ENCODE assay signal across 1 cellular context in the genomic region with DNA sequence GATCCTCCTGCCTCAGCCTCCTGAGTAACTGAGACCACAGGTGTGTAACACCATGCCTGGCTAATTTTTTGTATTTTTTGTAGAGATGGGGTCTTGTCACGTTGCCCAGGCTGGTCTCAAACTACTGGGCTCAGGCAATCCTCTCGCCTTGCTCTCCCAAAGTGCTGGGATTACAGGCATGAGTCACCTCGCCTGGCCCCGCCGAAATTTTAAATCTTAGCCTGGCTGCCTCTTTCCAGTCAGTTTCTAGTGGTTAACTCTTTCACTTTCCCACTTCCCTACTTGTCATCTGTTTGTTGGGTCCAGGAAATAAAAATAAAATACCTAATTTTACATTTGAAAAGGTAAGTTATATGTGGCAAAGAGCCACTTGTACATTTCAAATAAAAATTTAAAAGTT.
TF ChIP-seq lines count a peak whose summit lies in the region.

No MANE protein-coding gene starts in this region.

TF ChIP-seq in K562, 482 proteins besides CTCF, POLR2A, EP300 and RAD21:
- TF ChIP-seq KAT2B (IDR thresholded peaks at IDR 0.05; ENCODE audit: low read depth, low read length): no peak
- TF ChIP-seq, protein P1, sequence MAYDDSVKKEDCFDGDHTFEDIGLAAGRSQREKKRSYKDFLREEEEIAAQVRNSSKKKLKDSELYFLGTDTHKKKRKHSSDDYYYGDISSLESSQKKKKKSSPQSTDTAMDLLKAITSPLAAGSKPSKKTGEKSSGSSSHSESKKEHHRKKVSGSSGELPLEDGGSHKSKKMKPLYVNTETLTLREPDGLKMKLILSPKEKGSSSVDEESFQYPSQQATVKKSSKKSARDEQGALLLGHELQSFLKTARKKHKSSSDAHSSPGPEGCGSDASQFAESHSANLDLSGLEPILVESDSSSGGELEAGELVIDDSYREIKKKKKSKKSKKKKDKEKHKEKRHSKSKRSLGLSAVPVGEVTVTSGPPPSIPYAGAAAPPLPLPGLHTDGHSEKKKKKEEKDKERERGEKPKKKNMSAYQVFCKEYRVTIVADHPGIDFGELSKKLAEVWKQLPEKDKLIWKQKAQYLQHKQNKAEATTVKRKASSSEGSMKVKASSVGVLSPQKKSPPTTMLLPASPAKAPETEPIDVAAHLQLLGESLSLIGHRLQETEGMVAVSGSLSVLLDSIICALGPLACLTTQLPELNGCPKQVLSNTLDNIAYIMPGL (CRISPR knock-in tag; IDR thresholded peaks at IDR 0.05): no peak
- no peak for TF ChIP-seq FOSL1 (tag; conservative IDR thresholded peaks at IDR 0.05)
- no peak for TF ChIP-seq ZFP30 (CRISPR knock-in tag; IDR thresholded peaks at IDR 0.05; ENCODE audit: borderline replicate concordance)
- TF ChIP-seq, protein P2, sequence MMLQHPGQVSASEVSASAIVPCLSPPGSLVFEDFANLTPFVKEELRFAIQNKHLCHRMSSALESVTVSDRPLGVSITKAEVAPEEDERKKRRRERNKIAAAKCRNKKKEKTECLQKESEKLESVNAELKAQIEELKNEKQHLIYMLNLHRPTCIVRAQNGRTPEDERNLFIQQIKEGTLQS (IDR thresholded peaks at IDR 0.05): 0 out of 2 replicates have a peak, but pooled peaks have one; percentile 28
- TF ChIP-seq, protein P2 (CRISPR knock-in tag; conservative IDR thresholded peaks at IDR 0.05): no peak
- no peak for TF ChIP-seq NFE2L1 (tag; IDR thresholded peaks at IDR 0.05; ENCODE audit: borderline replicate concordance, low read depth)
